Comparison of ENCODE assay signal across 14 cellular contexts in the genomic region with DNA sequence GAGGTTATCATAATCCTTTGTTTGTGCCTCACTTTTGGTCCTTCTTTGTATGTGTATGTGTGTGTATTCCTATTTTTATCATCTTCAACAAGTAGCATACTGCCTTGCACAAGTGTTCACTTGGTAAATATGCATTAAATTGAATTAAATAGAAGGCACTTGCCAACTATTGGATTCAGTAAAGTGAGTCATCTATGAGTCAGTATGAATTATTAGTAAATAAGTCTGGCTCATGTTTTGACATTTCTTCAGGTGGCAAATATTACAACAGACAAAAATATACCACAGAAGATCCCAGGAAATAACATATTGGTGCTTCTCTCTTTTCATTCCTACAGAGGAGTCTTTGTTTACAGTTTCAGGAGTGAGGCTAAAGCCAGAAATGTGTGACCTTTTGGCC.
A peak's percentile ranks its signal among the peaks of the same experiment; 100 is the strongest.
DNase-seq lines count a peak whose midpoint lies in the region; ATAC-seq and TF ChIP-seq lines count a peak whose summit lies in the region.
"Had no signal": no experiment of that assay in that cellular context is flagged by ENCODE, and none has a peak within 500 bp of the region (broad histone marks: within the 10 kb centered on the region; RNA-seq: fewer than 3 reads in every experiment).

No MANE protein-coding gene starts in this region.

- H2AFZ ChIP-seq in GM23248, result no peak overlapping the region

- no peaks in the 10 kb centered on the region for H3K9me2 ChIP-seq in GM23248 (ENCODE audit: insufficient read depth)

- TF ChIP-seq CTCF in RWPE1 (conservative IDR thresholded peaks at IDR 0.05; ENCODE audit: low read depth), result no peak
- TF ChIP-seq CTCF in psoas muscle (IDR thresholded peaks at IDR 0.05), result no peak
- TF ChIP-seq CTCF in esophagus squamous epithelium (IDR thresholded peaks at IDR 0.05), result no peak

- H3K9ac ChIP-seq in GM23248, result no peak overlapping the region

- H3K4me2 ChIP-seq in GM23248 (ENCODE audit: unreplicated experiment), result no peak overlapping the region

- ATAC-seq in esophagus mucosa (peak; percentile 61), psoas muscle (peak in 1 of 4 donors; percentile 13), GM19452 (IDR thresholded peaks at IDR 0.05; ENCODE audit: unreplicated experiment) (no peak)

- no peaks in the 10 kb centered on the region for H3K79me2 ChIP-seq in GM23248 (ENCODE audit: insufficient read depth)

- H3K27me3 ChIP-seq in GM23248 (replicated peaks; ENCODE audit: insufficient read depth), result peaks cover 10% of the 10 kb centered on the region; the same call in 1 of the 2 replicates
- H3K27me3 ChIP-seq in psoas muscle (ENCODE audit: insufficient read depth in 3 of 3, low read length in 2 of 3), result no peaks in the 10 kb centered on the region
- peaks cover 0 to 19% (median 0%) of the 10 kb centered on the region in 4 donors for H3K27me3 ChIP-seq in esophagus squamous epithelium

- H3F3A ChIP-seq in GM23248 (ENCODE audit: insufficient read depth), result no peaks in the 10 kb centered on the region; the same call in 1 of the 2 replicates

- H4K20me1 ChIP-seq in GM23248 (ENCODE audit: insufficient read depth), result no peaks in the 10 kb centered on the region

- H3K36me3 ChIP-seq in GM23248 (ENCODE audit: low read depth) (no peaks in the 10 kb centered on the region), psoas muscle (ENCODE audit: insufficient read depth in 1 of 2, low read depth in 1 of 2) (no peaks in the 10 kb centered on the region), esophagus squamous epithelium (no peaks in the 10 kb centered on the region)

- intact Hi-C loops in psoas muscle (cut with DNase I) (no loop called here), cardiac septum (cut with DNase I) (no loop called here), esophagus squamous epithelium (cut with DNase I) (no loop called here)

- TF ChIP-seq POLR2A in esophagus squamous epithelium (IDR thresholded peaks at IDR 0.05), result no peak

- CTCF ChIA-PET in RWPE1 (lab: Yijun Ruan, JAX), result no interaction called here

- POLR2A ChIA-PET in RWPE1 (lab: Yijun Ruan, JAX; ENCODE audit: low non-redundant PET), result no interaction called here

- H3K4me1 ChIP-seq in GM23248 (ENCODE audit: insufficient read depth), result peaks cover 22% of the 10 kb centered on the region; the same call in 1 of the 2 replicates
- H3K4me1 ChIP-seq in psoas muscle, result peaks cover 19% of the 10 kb centered on the region
- H3K4me1 ChIP-seq in esophagus squamous epithelium, result peaks cover 0 to 25% (median 0%) of the 10 kb centered on the region in 3 donors

- DNase-seq in GM23248, result peak; percentile 54
- peak; percentile 63 for DNase-seq in RWPE1 (ENCODE audit: low spot score)
- no peak for DNase-seq in psoas muscle
- no peak for DNase-seq in COLO668 (lab: John Stamatoyannopoulos, UW; ENCODE audit: unreplicated experiment)
- no peak for DNase-seq in cardiac septum (ENCODE audit: low spot score)
- DNase-seq in esophagus squamous epithelium (lab: John Stamatoyannopoulos, UW), result no peak
- DNase-seq: activated B cell treated with CpG ODN at 0.5 μM for 24 hours; amniotic stem cell; NCI-H146; stimulated activated CD4-positive, alpha-beta T cell treated with anti-CD3 and anti-CD28 coated beads, Interleukin-4, amount 100 ng/mL, for 4 hours; T-helper 1 cell had no signal

- H3K27ac ChIP-seq in GM23248 (no peak overlapping the region), RWPE1 (no peak overlapping the region), psoas muscle (peak overlapping the region; percentile 13), esophagus squamous epithelium (no peak overlapping the region)

- H3K9me3 ChIP-seq in GM23248 (ENCODE audit: low read depth), result no peaks in the 10 kb centered on the region
- no peaks in the 10 kb centered on the region for H3K9me3 ChIP-seq in psoas muscle
- no peaks in the 10 kb centered on the region for H3K9me3 ChIP-seq in esophagus squamous epithelium

- H3K4me3 ChIP-seq in GM23248, result no peak overlapping the region
- no peak overlapping the region for H3K4me3 ChIP-seq in psoas muscle
- no peak overlapping the region for H3K4me3 ChIP-seq in esophagus squamous epithelium
- H3K4me3 ChIP-seq: skin epidermis had no signal

- in situ Hi-C loops in GM23248 (cut with MboI), result no loop called here

Comparison
In these comparisons a context has a peak if more than half of its experiments do, and no peak if none do; other contexts are left out.
1. DNase-seq: peak in GM23248 (single experiment) and RWPE1 (single experiment); none in psoas muscle (0 of 2), COLO668 (single experiment), cardiac septum (single experiment) and esophagus squamous epithelium (single experiment).